ENCODE assay signal across 7 cellular contexts in genomic region chr3:12661375-12661774, GRCh38. TPM values are rescaled to one million over a fixed set of nuclear protein-coding genes. Genes with fewer than 3 reads are reported as not detected.
DNase-seq lines count a peak whose midpoint lies in the region; ATAC-seq and TF ChIP-seq lines count a peak whose summit lies in the region.
"Not testable (repeated sequence)": the region's sequence is repeated elsewhere in the genome, so short reads cannot be mapped to it uniquely, and the experiment has no call there.

No MANE protein-coding gene starts in this region.

- H3K9me3 Mint-ChIP-seq in activated CD4-positive, alpha-beta T cell treated with anti-CD3 and anti-CD28 coated beads, Interleukin-2, amount 10 ng/mL, durations not matched to agents 24 days and 14 days; MCF 10A (ENCODE audit: unreplicated experiment); naive thymus-derived CD8-positive, alpha-beta T cell: not testable (repeated sequence)

- H3K27me3 ChIP-seq in DND-41 (ENCODE audit: insufficient read depth, low read length, poor library complexity); Loucy (ENCODE audit: insufficient read depth, low read length, poor library complexity, severe bottlenecking); heart left ventricle; gastrocnemius medialis: not testable (repeated sequence)

- not testable (repeated sequence) for H3K9me3 ChIP-seq in DND-41 (ENCODE audit: insufficient read depth, low read length, severe bottlenecking); Loucy (ENCODE audit: insufficient read depth, low read depth, low read length); heart left ventricle; gastrocnemius medialis

- H3K4me1 ChIP-seq in DND-41 (ENCODE audit: insufficient read depth, low read length) (peaks cover 45% of the 10 kb centered on the region), Loucy (ENCODE audit: insufficient read depth, low read length, poor library complexity, severe bottlenecking) (peaks cover 38% of the 10 kb centered on the region), heart left ventricle (peaks cover 0 to 71% (median 54%) of the 10 kb centered on the region in 12 donors), gastrocnemius medialis (peaks cover 57 to 64% of the 10 kb centered on the region in 2 donors)

- H3K36me3 Mint-ChIP-seq in activated CD4-positive, alpha-beta T cell treated with anti-CD3 and anti-CD28 coated beads, Interleukin-2, amount 10 ng/mL, durations not matched to agents 24 days and 14 days (ENCODE audit: low read depth); MCF 10A (ENCODE audit: insufficient read depth, unreplicated experiment); naive thymus-derived CD8-positive, alpha-beta T cell: not testable (repeated sequence)

- intact Hi-C loops in activated CD4-positive, alpha-beta T cell treated with anti-CD3 and anti-CD28 coated beads, Interleukin-2, amount 10 ng/mL, durations not matched to agents 24 days and 14 days (cut with micrococcal nuclease), result loop anchor here (5.0 to 10.0 kb wide), 2 partner anchors 54 to 1463 kb away; partner anchors contain the start of genes CHCHD4 and TMEM43
- intact Hi-C loops in MCF 10A (cut with micrococcal nuclease) (loop anchor here (5.0 kb wide), 1 partner anchor 104 kb away; the partner anchor contains the start of gene MKRN2), heart left ventricle (cut with DNase I) (loop anchor here in 7 of 10 donors (2.0 to 10.0 kb wide), 9 partner anchors 33 to 177 kb away; partner anchors contain the start of genes MKRN2 (in 4 of the 7), CAND2 (in 1 of the 7) and TSEN2 (in 1 of the 7)), gastrocnemius medialis (cut with DNase I; ENCODE audit: low total_unique reads) (loop anchor here (5.0 kb wide), 1 partner anchor 1806 kb away; no protein-coding TSS in a partner anchor)

- peaks cover 49% of the 10 kb centered on the region for H4K20me1 ChIP-seq in DND-41 (ENCODE audit: insufficient read depth, low read length)
- H4K20me1 ChIP-seq in Loucy (ENCODE audit: insufficient read depth, low read length, poor library complexity, severe bottlenecking), result peaks cover 56% of the 10 kb centered on the region

- CTCF ChIA-PET in MCF 10A (lab: Yijun Ruan, JAX), result not testable (repeated sequence)

- TF ChIP-seq CTCF in DND-41 (IDR thresholded peaks at IDR 0.05; ENCODE audit: borderline replicate concordance, extremely low read depth, low read length, poor library complexity, severe bottlenecking); Loucy (conservative IDR thresholded peaks at IDR 0.05; ENCODE audit: low read length); MCF 10A (IDR thresholded peaks at IDR 0.05; ENCODE audit: unreplicated experiment); heart left ventricle (IDR thresholded peaks at IDR 0.05); gastrocnemius medialis (IDR thresholded peaks at IDR 0.05 in 4 of 5, conservative IDR thresholded peaks at IDR 0.05 in 1 of 5): not testable (repeated sequence)

- not testable (repeated sequence) for BruUV-seq in MCF 10A (replicated peaks; lab: Mats Ljungman, UMichigan)

- H3K9me2 ChIP-seq in Loucy (replicated peaks; ENCODE audit: low read depth, low read length), result not testable (repeated sequence)

- in situ Hi-C loops in gastrocnemius medialis (cut with MboI; ENCODE audit: low sequenced_read_pairs in 4 of 4), result not testable (repeated sequence)

- not testable (repeated sequence) for H3F3A ChIP-seq in Loucy (ENCODE audit: low read depth)

- H3K4me2 ChIP-seq in DND-41 (ENCODE audit: insufficient read depth, low read length), result peak overlapping the region; percentile 92
- peak overlapping the region; percentile 91 for H3K4me2 ChIP-seq in Loucy (ENCODE audit: low read depth, low read length, poor library complexity, severe bottlenecking)

- H3K4me3 Mint-ChIP-seq in activated CD4-positive, alpha-beta T cell treated with anti-CD3 and anti-CD28 coated beads, Interleukin-2, amount 10 ng/mL, durations not matched to agents 24 days and 14 days, result peak overlapping the region; percentile 40
- peak overlapping the region; percentile 72 for H3K4me3 Mint-ChIP-seq in MCF 10A (ENCODE audit: unreplicated experiment)
- H3K4me3 Mint-ChIP-seq in naive thymus-derived CD8-positive, alpha-beta T cell, result peak overlapping the region in 8 of 10 donors; percentile 41 to 81 (median 62)

- WGBS in heart left ventricle, 4 donors, result 59 to 71% (median 62%) methylated on average over 13 of the region's 13 CpGs

- not testable (repeated sequence) for H3K27ac Mint-ChIP-seq in activated CD4-positive, alpha-beta T cell treated with anti-CD3 and anti-CD28 coated beads, Interleukin-2, amount 10 ng/mL, durations not matched to agents 24 days and 14 days; MCF 10A (ENCODE audit: low read depth, unreplicated experiment)
- H3K27ac Mint-ChIP-seq in naive thymus-derived CD8-positive, alpha-beta T cell, result peak overlapping the region in 3 of 10 donors; percentile 17 to 59 (median 46)

- POLR2A ChIA-PET in MCF 10A (lab: Yijun Ruan, JAX), result interaction anchor here (1.0 to 3.6 kb wide), 4 partner anchors 14 to 180 kb away, joined by 5 to 46 read pairs (median 28); partner anchors contain the start of genes MKRN2 and RPL32
- POLR2A ChIA-PET in naive thymus-derived CD8-positive, alpha-beta T cell (lab: Charles Lee), result not testable (repeated sequence)

- H3K4me3 ChIP-seq in DND-41 (ENCODE audit: low read depth in 1 of 2, low read length in 2 of 2), result peak overlapping the region in 1 of 2 experiments; percentile 75; a peak in 1 of 4 replicates
- peak overlapping the region; percentile 86 for H3K4me3 ChIP-seq in Loucy (ENCODE audit: low read length, poor library complexity, severe bottlenecking)
- H3K4me3 ChIP-seq in heart left ventricle, result peak overlapping the region in 10 of 12 donors; percentile 69 to 100 (median 94)
- peak overlapping the region in 3 of 4 donors; percentile 96 to 99 (median 96) for H3K4me3 ChIP-seq in gastrocnemius medialis

- DNase-seq in DND-41; activated CD4-positive, alpha-beta T cell treated with anti-CD3 and anti-CD28 coated beads, Interleukin-2, amount 10 ng/mL, durations not matched to agents 24 days and 14 days; MCF 10A (ENCODE audit: unreplicated experiment); heart left ventricle; naive thymus-derived CD8-positive, alpha-beta T cell; gastrocnemius medialis: not testable (repeated sequence)

- H3K36me3 ChIP-seq in DND-41 (ENCODE audit: insufficient read depth, low read length); Loucy (ENCODE audit: insufficient read depth, low read length); heart left ventricle; gastrocnemius medialis: not testable (repeated sequence)

- not testable (repeated sequence) for H3K27me3 Mint-ChIP-seq in activated CD4-positive, alpha-beta T cell treated with anti-CD3 and anti-CD28 coated beads, Interleukin-2, amount 10 ng/mL, durations not matched to agents 24 days and 14 days; MCF 10A (ENCODE audit: insufficient read depth, unreplicated experiment); naive thymus-derived CD8-positive, alpha-beta T cell

- H3K27ac ChIP-seq in DND-41 (ENCODE audit: low read length), result not testable (repeated sequence)
- H3K27ac ChIP-seq in heart left ventricle (peak overlapping the region; percentile 14 to 100 (median 98)), gastrocnemius medialis (peak overlapping the region; percentile 99 to 100 (median 100))

- H3K4me1 Mint-ChIP-seq in activated CD4-positive, alpha-beta T cell treated with anti-CD3 and anti-CD28 coated beads, Interleukin-2, amount 10 ng/mL, durations not matched to agents 24 days and 14 days, result peaks cover 37% of the 10 kb centered on the region
- peaks cover 25% of the 10 kb centered on the region for H3K4me1 Mint-ChIP-seq in MCF 10A (ENCODE audit: insufficient read depth, unreplicated experiment)
- H3K4me1 Mint-ChIP-seq in naive thymus-derived CD8-positive, alpha-beta T cell, result peaks cover 34 to 63% (median 58%) of the 10 kb centered on the region in 4 donors

- H2AFZ ChIP-seq in DND-41 (ENCODE audit: low read depth, low read length); Loucy (ENCODE audit: low read length): not testable (repeated sequence)

- H3K79me2 ChIP-seq in DND-41 (ENCODE audit: insufficient read depth, low read length), result peaks cover 75% of the 10 kb centered on the region
- H3K79me2 ChIP-seq in Loucy (ENCODE audit: insufficient read depth, low read length), result peaks cover 75% of the 10 kb centered on the region

- not testable (repeated sequence) for TF ChIP-seq POLR2A in heart left ventricle (IDR thresholded peaks at IDR 0.05); gastrocnemius medialis (IDR thresholded peaks at IDR 0.05)

- H3K9ac ChIP-seq in DND-41 (ENCODE audit: low read depth, low read length) (peak overlapping the region; percentile 97), Loucy (ENCODE audit: low read depth, low read length, poor library complexity, severe bottlenecking) (peak overlapping the region; percentile 97)

- not testable (repeated sequence) for ATAC-seq in DND-41 (ENCODE audit: insufficient read depth, low read depth); heart left ventricle; naive thymus-derived CD8-positive, alpha-beta T cell; gastrocnemius medialis

RNA-seq across cellular contexts. Expression of gene RAF1, which starts 2.5 kb away (rescaled TPM):
- 90.5 and 93.2 TPM in 2 replicates for total RNA-seq in activated CD4-positive, alpha-beta T cell treated with anti-CD3 and anti-CD28 coated beads, Interleukin-2, amount 10 ng/mL, durations not matched to agents 24 days and 14 days
- total RNA-seq in MCF 10A (2022) (75.5 and 76.8 TPM in 2 replicates), heart left ventricle (100 to 1,000 TPM in 8 of 9 donors, 10 to 100 TPM in 1; 99.2 to 197 (median 135) TPM), gastrocnemius medialis (100 to 1,000 TPM; 212 to 346 (median 246) TPM)
- polyA plus RNA-seq in heart left ventricle, result 100 to 1,000 TPM in 1 of 2 donors, 10 to 100 TPM in 1; 62.7 to 159 TPM
- 100 to 1,000 TPM; 137 to 142 TPM for total RNA-seq in naive thymus-derived CD8-positive, alpha-beta T cell
- 10 to 100 TPM; 49.4 to 75.1 (median 54.2) TPM for polyA plus RNA-seq in naive thymus-derived CD8-positive, alpha-beta T cell
